In genomic region chr13:23558675-23559536, GRCh38 we compare ENCODE assay signal across 8 cellular contexts. TPM values are rescaled to one million over a fixed set of nuclear protein-coding genes. Genes with fewer than 3 reads are reported as not detected.
A peak's percentile ranks its signal among the peaks of the same experiment; 100 is the strongest.
DNase-seq lines count a peak whose midpoint lies in the region; ATAC-seq, FAIRE-seq and TF ChIP-seq lines count a peak whose summit lies in the region.

No MANE protein-coding gene starts in this region.

- DNase-seq in BJ (ENCODE audit: low read depth) (no peak), HTR-8/SVneo (ENCODE audit: insufficient read length, low spot score) (peak; percentile 63), SK-N-SH (peak; percentile 31), fibroblast of villous mesenchyme (ENCODE audit: low read depth) (peak; percentile 88), skeletal muscle cell (ENCODE audit: low read depth) (peak; percentile 88)
- no peak for DNase-seq in CD4-positive, alpha-beta T cell
- DNase-seq in activated CD4-positive, alpha-beta T cell treated with anti-CD3 and anti-CD28 coated beads, Interleukin-2, amount 10 ng/mL, durations not matched to agents 7 days and 5 days = no peak
- no peak for DNase-seq in effector memory CD4-positive, alpha-beta T cell

- H3K9me3 ChIP-seq in SK-N-SH = no peaks in the 10 kb centered on the region
- no peaks in the 10 kb centered on the region for H3K9me3 ChIP-seq in CD4-positive, alpha-beta T cell (ENCODE audit: control insufficient read depth, low read length)
- H3K9me3 ChIP-seq in effector memory CD4-positive, alpha-beta T cell (ENCODE audit: control insufficient read depth, low read length) = no peaks in the 10 kb centered on the region

- no peaks in the 10 kb centered on the region for H3K79me2 ChIP-seq in SK-N-SH (ENCODE audit: insufficient read depth)

- FAIRE-seq in HTR-8/SVneo (lab: Jason Lieb, UNC) = peak; percentile 31

- no peaks in the 10 kb centered on the region for H3K9me3 Mint-ChIP-seq in CD4-positive, alpha-beta T cell
- no peaks in the 10 kb centered on the region for H3K9me3 Mint-ChIP-seq in activated CD4-positive, alpha-beta T cell treated with anti-CD3 and anti-CD28 coated beads, Interleukin-2, amount 10 ng/mL, durations not matched to agents 7 days and 5 days

- intact Hi-C loops in CD4-positive, alpha-beta T cell (cut with DNase I, micrococcal nuclease) = no loop called here

- 59% methylated on average over 14 of the region's 14 CpGs for WGBS in SK-N-SH (ENCODE audit: low lambda C conversion rate)

- TF ChIP-seq CTCF in BJ (IDR thresholded peaks at IDR 0.05; ENCODE audit: insufficient read depth, low read depth, low read length) (no peak), SK-N-SH (IDR thresholded peaks at IDR 0.05) (no peak), fibroblast of villous mesenchyme (IDR thresholded peaks at IDR 0.05; ENCODE audit: insufficient read depth, low read depth, low read length) (no peak)
- no peak for TF ChIP-seq CTCF in CD4-positive, alpha-beta T cell (IDR thresholded peaks at IDR 0.05)

- H3K27me3 ChIP-seq in BJ (ENCODE audit: control insufficient read depth, insufficient read depth, low read length) (no peaks in the 10 kb centered on the region), SK-N-SH (ENCODE audit: insufficient read depth) (no peaks in the 10 kb centered on the region)
- peaks cover 15% of the 10 kb centered on the region for H3K27me3 ChIP-seq in CD4-positive, alpha-beta T cell (ENCODE audit: control insufficient read depth, insufficient read depth, low read length)
- no peaks in the 10 kb centered on the region for H3K27me3 ChIP-seq in effector memory CD4-positive, alpha-beta T cell (replicated peaks; ENCODE audit: control insufficient read depth, insufficient read depth, low read length, poor library complexity, severe bottlenecking)

- H3K4me2 ChIP-seq in SK-N-SH = peak overlapping the region; percentile 21; the same call in 1 of the 2 replicates

- no peaks in the 10 kb centered on the region for H3K9me2 ChIP-seq in SK-N-SH

- peaks cover 17% of the 10 kb centered on the region for H3K27me3 Mint-ChIP-seq in CD4-positive, alpha-beta T cell
- H3K27me3 Mint-ChIP-seq in activated CD4-positive, alpha-beta T cell treated with anti-CD3 and anti-CD28 coated beads, Interleukin-2, amount 10 ng/mL, durations not matched to agents 7 days and 5 days = peaks cover 13% of the 10 kb centered on the region

- H3K4me1 ChIP-seq in SK-N-SH (ENCODE audit: control insufficient read depth in 1 of 2, insufficient read depth in 2 of 2, low read depth in 1 of 2, low read length in 1 of 2) = no peaks in the 10 kb centered on the region; a peak in 2 of 4 replicates
- no peaks in the 10 kb centered on the region for H3K4me1 ChIP-seq in effector memory CD4-positive, alpha-beta T cell (ENCODE audit: control insufficient read depth, insufficient read depth, low read length, poor library complexity, severe bottlenecking)

- H2AFZ ChIP-seq in SK-N-SH (ENCODE audit: low read depth) = peak overlapping the region; percentile 81

- no peak overlapping the region for H3K27ac Mint-ChIP-seq in CD4-positive, alpha-beta T cell
- H3K27ac Mint-ChIP-seq in activated CD4-positive, alpha-beta T cell treated with anti-CD3 and anti-CD28 coated beads, Interleukin-2, amount 10 ng/mL, durations not matched to agents 7 days and 5 days = no peak overlapping the region

- peak overlapping the region in 1 of 2 experiments; percentile 64; a peak in 2 of 4 replicates for H3K27ac ChIP-seq in SK-N-SH (ENCODE audit: low read depth in 2 of 2, low read length in 1 of 2)
- no peak overlapping the region for H3K27ac ChIP-seq in CD4-positive, alpha-beta T cell (ENCODE audit: low read depth, low read length)
- H3K27ac ChIP-seq in effector memory CD4-positive, alpha-beta T cell (ENCODE audit: insufficient read depth, low read length, poor library complexity, severe bottlenecking) = no peak overlapping the region

- no peaks in the 10 kb centered on the region for H3K4me1 Mint-ChIP-seq in CD4-positive, alpha-beta T cell (ENCODE audit: low read depth)
- H3K4me1 Mint-ChIP-seq in activated CD4-positive, alpha-beta T cell treated with anti-CD3 and anti-CD28 coated beads, Interleukin-2, amount 10 ng/mL, durations not matched to agents 7 days and 5 days = no peaks in the 10 kb centered on the region

- POLR2A ChIA-PET in BJ (lab: Charles Lee) = no interaction called here
- POLR2A ChIA-PET in SK-N-SH (lab: Yijun Ruan, JAX) = no interaction called here
- POLR2A ChIA-PET in CD4-positive, alpha-beta T cell (lab: Charles Lee) = no interaction called here
- POLR2A ChIA-PET in activated CD4-positive, alpha-beta T cell treated with anti-CD3 and anti-CD28 coated beads, Interleukin-2, amount 10 ng/mL, durations not matched to agents 7 days and 5 days (lab: Charles Lee) = no interaction called here

- no peak for TF ChIP-seq RAD21 in SK-N-SH (IDR thresholded peaks at IDR 0.05; ENCODE audit: low read length)

- H3K4me3 ChIP-seq in BJ (ENCODE audit: low read depth, low read length) (peak overlapping the region; percentile 18; the same call in 1 of the 2 replicates), SK-N-SH (ENCODE audit: low read depth in 2 of 2, low read length in 1 of 2) (no peak overlapping the region), fibroblast of villous mesenchyme (ENCODE audit: low read depth, low read length) (peak overlapping the region; percentile 32), skeletal muscle cell (ENCODE audit: low read depth, low read length) (no peak overlapping the region)
- H3K4me3 ChIP-seq in effector memory CD4-positive, alpha-beta T cell (ENCODE audit: insufficient read depth, low read depth, low read length, poor library complexity, severe bottlenecking) = no peak overlapping the region

- CTCF ChIA-PET in BJ (lab: Yijun Ruan, JAX) (interaction anchor here (0.8 to 1.9 kb wide), 2 partner anchors 12 to 92 kb away, joined by 3 to 5 read pairs; partner anchors contain the start of gene TNFRSF19), SK-N-SH (lab: Yijun Ruan, JAX) (no interaction called here)
- CTCF ChIA-PET in CD4-positive, alpha-beta T cell (lab: Charles Lee) = no interaction called here
- CTCF ChIA-PET in activated CD4-positive, alpha-beta T cell treated with anti-CD3 and anti-CD28 coated beads, Interleukin-2, amount 10 ng/mL, durations not matched to agents 7 days and 5 days (lab: Charles Lee) = no interaction called here

- ATAC-seq in CD4-positive, alpha-beta T cell (ENCODE audit: poor library complexity) = no peak

- peak overlapping the region; percentile 22; the same call in 1 of the 2 replicates for H3K9ac ChIP-seq in SK-N-SH

- H3K36me3 ChIP-seq in BJ (ENCODE audit: control insufficient read depth, insufficient read depth, low read length) (no peaks in the 10 kb centered on the region), SK-N-SH (replicated peaks in 1 of 2; ENCODE audit: control insufficient read depth in 1 of 2, insufficient read depth in 2 of 2, low read length in 1 of 2) (no peaks in the 10 kb centered on the region)
- H3K36me3 ChIP-seq in effector memory CD4-positive, alpha-beta T cell (ENCODE audit: control insufficient read depth, insufficient read depth, low read length) = no peaks in the 10 kb centered on the region

- no peak; a peak in 1 of 4 replicates for TF ChIP-seq EP300 in SK-N-SH (IDR thresholded peaks at IDR 0.05; ENCODE audit: borderline replicate concordance in 1 of 2, low read depth in 1 of 2, low read length in 1 of 2)

- no peak overlapping the region for H3K4me3 Mint-ChIP-seq in CD4-positive, alpha-beta T cell
- H3K4me3 Mint-ChIP-seq in activated CD4-positive, alpha-beta T cell treated with anti-CD3 and anti-CD28 coated beads, Interleukin-2, amount 10 ng/mL, durations not matched to agents 7 days and 5 days = no peak overlapping the region

- H4K20me1 ChIP-seq in SK-N-SH (ENCODE audit: insufficient read depth) = no peaks in the 10 kb centered on the region

- no peaks in the 10 kb centered on the region for H3K36me3 Mint-ChIP-seq in CD4-positive, alpha-beta T cell (ENCODE audit: low read depth)
- no peaks in the 10 kb centered on the region for H3K36me3 Mint-ChIP-seq in activated CD4-positive, alpha-beta T cell treated with anti-CD3 and anti-CD28 coated beads, Interleukin-2, amount 10 ng/mL, durations not matched to agents 7 days and 5 days (ENCODE audit: low read depth)

- H3F3A ChIP-seq in SK-N-SH (replicated peaks; ENCODE audit: insufficient read depth) = peaks cover 8% of the 10 kb centered on the region

TF ChIP-seq in SK-N-SH, 30 proteins besides CTCF, POLR2A, EP300 and RAD21 (continues in another document):
- no peak for TF ChIP-seq NFIC (IDR thresholded peaks at IDR 0.05; ENCODE audit: borderline replicate concordance)
- no peak for TF ChIP-seq RXRA (IDR thresholded peaks at IDR 0.05; ENCODE audit: borderline replicate concordance, low read depth)
- no peak for TF ChIP-seq ZBTB33 (IDR thresholded peaks at IDR 0.05; ENCODE audit: borderline replicate concordance, low read depth)
- TF ChIP-seq TCF12 (IDR thresholded peaks at IDR 0.05) = peak; percentile 30; the same call in 1 of the 2 replicates
- TF ChIP-seq ELF1 (IDR thresholded peaks at IDR 0.05) = no peak
- no peak for TF ChIP-seq TEAD4 (IDR thresholded peaks at IDR 0.05; ENCODE audit: borderline replicate concordance, insufficient read depth)
- TF ChIP-seq, protein P1, sequence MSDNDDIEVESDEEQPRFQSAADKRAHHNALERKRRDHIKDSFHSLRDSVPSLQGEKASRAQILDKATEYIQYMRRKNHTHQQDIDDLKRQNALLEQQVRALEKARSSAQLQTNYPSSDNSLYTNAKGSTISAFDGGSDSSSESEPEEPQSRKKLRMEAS (IDR thresholded peaks at IDR 0.05; ENCODE audit: low read depth) = 0 out of 2 replicates have a peak, but pooled peaks have one; percentile 16

RNA-seq across cellular contexts. Expression of gene TNFRSF19, which starts 11.3 kb away (rescaled TPM):
- 11.6 and 14.8 TPM in 2 replicates for polyA plus RNA-seq in BJ (2011; rRNA removed)
- 9.9 and 12.7 TPM in 2 replicates for polyA minus RNA-seq in BJ (2011; rRNA and poly(A)+ RNA removed)
- 4.6 and 6.8 TPM in 2 replicates for polyA plus RNA-seq in SK-N-SH (2012; rRNA removed)
- 5.9 and 6.2 TPM in 2 replicates for polyA plus RNA-seq in SK-N-SH (2012; cell fraction: cytosol; rRNA removed)
- polyA plus RNA-seq in SK-N-SH (2012; cell fraction: nucleus; rRNA removed) = 5.1 and 10.3 TPM in 2 replicates
- total RNA-seq in fibroblast of villous mesenchyme = 95.7 and 139 TPM in 2 replicates
- not detected for total RNA-seq in CD4-positive, alpha-beta T cell
- under 1 TPM; 0.08 to 0.10 TPM for total RNA-seq in activated CD4-positive, alpha-beta T cell treated with anti-CD3 and anti-CD28 coated beads, Interleukin-2, amount 10 ng/mL, durations not matched to agents 7 days and 5 days

Comparison
In these comparisons a context has a peak if more than half of its experiments do, and no peak if none do; other contexts are left out.
1. DNase-seq: peak in HTR-8/SVneo (single experiment), SK-N-SH (single experiment), fibroblast of villous mesenchyme (single experiment) and skeletal muscle cell (single experiment); none in BJ (single experiment), CD4-positive, alpha-beta T cell (0 of 10), activated CD4-positive, alpha-beta T cell treated with anti-CD3 and anti-CD28 coated beads, Interleukin-2, amount 10 ng/mL, durations not matched to agents 7 days and 5 days (single experiment) and effector memory CD4-positive, alpha-beta T cell (0 of 3).
2. H3K4me3 ChIP-seq: peak in BJ (single experiment) and fibroblast of villous mesenchyme (single experiment); none in SK-N-SH (0 of 2), skeletal muscle cell (single experiment) and effector memory CD4-positive, alpha-beta T cell (single experiment).
3. RNA of gene TNFRSF19, which starts 11.3 kb away (total RNA-seq): 95.7 to 139 TPM in fibroblast of villous mesenchyme; 0.08 to 0.10 TPM in activated CD4-positive, alpha-beta T cell treated with anti-CD3 and anti-CD28 coated beads, Interleukin-2, amount 10 ng/mL, durations not matched to agents 7 days and 5 days and not detected in CD4-positive, alpha-beta T cell; every median in the first group is over 10 times any median in the second.